ENCODE assay signal across 26 cellular contexts in the genomic region with DNA sequence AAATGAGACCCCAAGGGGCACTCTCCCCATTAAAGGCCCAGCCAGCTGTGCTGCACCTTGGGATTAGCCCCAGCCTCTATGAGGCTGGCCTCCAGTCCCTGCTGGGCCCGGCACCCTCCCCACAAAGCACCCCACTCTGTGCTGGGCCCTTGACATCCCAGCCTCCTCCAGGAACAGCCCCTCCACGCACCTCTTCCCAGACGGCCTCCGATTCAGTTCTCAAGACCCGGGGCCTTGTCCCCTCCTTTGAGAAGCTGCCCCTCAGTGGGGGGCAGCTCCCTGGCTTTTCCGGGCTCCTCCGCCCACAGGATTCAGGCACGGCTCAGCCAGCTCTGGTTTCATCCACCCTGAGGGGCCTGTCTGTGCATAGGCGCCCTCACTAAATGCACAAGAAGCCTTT.
DNase-seq lines count a peak whose midpoint lies in the region; ATAC-seq and TF ChIP-seq lines count a peak whose summit lies in the region.
"Had no signal": no experiment of that assay in that cellular context is flagged by ENCODE, and none has a peak within 500 bp of the region (broad histone marks: within the 10 kb centered on the region; RNA-seq: fewer than 3 reads in every experiment).

No MANE protein-coding gene starts in this region.

- H3K36me3 ChIP-seq in NT2/D1 (ENCODE audit: insufficient read depth, insufficient read length, low read length) (peaks cover 33% of the 10 kb centered on the region), transverse colon (peaks cover 0 to 33% (median 4%) of the 10 kb centered on the region in 4 donors)

- H3K9me3 Mint-ChIP-seq in nephron progenitor cell, result peaks cover 16% of the 10 kb centered on the region
- H3K9me3 Mint-ChIP-seq: CD8-positive, alpha-beta memory T cell; naive thymus-derived CD8-positive, alpha-beta T cell; T-helper 1 cell treated with Interleukin-12 subunit alpha and Interleukin-12 subunit beta and Interleukin-4 antibody, amounts not matched to agents 30 μg/mL and 1 μg/mL, for 36 hours had no signal

- H3K4me1 ChIP-seq in NT2/D1 (ENCODE audit: insufficient read depth, insufficient read length) (peaks cover 51% of the 10 kb centered on the region), transverse colon (peaks cover 0 to 11% (median 0%) of the 10 kb centered on the region in 4 donors)

- intact Hi-C loops in dorsolateral prefrontal cortex (cut with DNase I) (no loop called here), transverse colon (cut with DNase I; ENCODE audit: low total_unique reads) (no loop called here)

- no peak for TF ChIP-seq POLR2A in transverse colon (IDR thresholded peaks at IDR 0.05)

- TF ChIP-seq CTCF in dorsolateral prefrontal cortex (IDR thresholded peaks at IDR 0.05 in 54 of 56, conservative IDR thresholded peaks at IDR 0.05 in 2 of 56; ENCODE audit: low read depth in 1 of 56, partially characterized antibody in 56 of 56) (no peak), nephron progenitor cell (IDR thresholded peaks at IDR 0.05) (no peak), transverse colon (IDR thresholded peaks at IDR 0.05) (no peak)

- H3K4me3 ChIP-seq in NT2/D1 (ENCODE audit: insufficient read length, low read depth), result peak overlapping the region; percentile 9
- no peak overlapping the region for H3K4me3 ChIP-seq in dorsolateral prefrontal cortex
- H3K4me3 ChIP-seq in transverse colon, result no peak overlapping the region
- H3K4me3 ChIP-seq: GM23248, hepatocyte, lung, MG63, SJCRH30, upper lobe of left lung had no signal

- peak overlapping the region; percentile 93 for H3K27ac Mint-ChIP-seq in nephron progenitor cell
- H3K27ac Mint-ChIP-seq: CD8-positive, alpha-beta memory T cell; naive thymus-derived CD8-positive, alpha-beta T cell; progenitor cell of endocrine pancreas; T-helper 1 cell treated with Interleukin-12 subunit alpha and Interleukin-12 subunit beta and Interleukin-4 antibody, amounts not matched to agents 30 μg/mL and 1 μg/mL, for 36 hours had no signal

- H3K27me3 ChIP-seq in NT2/D1 (ENCODE audit: insufficient read depth, insufficient read length), result peaks cover 2% of the 10 kb centered on the region
- H3K27me3 ChIP-seq in dorsolateral prefrontal cortex, result no peaks in the 10 kb centered on the region
- H3K27me3 ChIP-seq in transverse colon, result no peaks in the 10 kb centered on the region
- H3K27me3 ChIP-seq: hepatocyte, MG63, SJCRH30, upper lobe of left lung had no signal

- peaks cover 63% of the 10 kb centered on the region for H3K4me1 Mint-ChIP-seq in nephron progenitor cell
- H3K4me1 Mint-ChIP-seq: CD8-positive, alpha-beta memory T cell had no signal

- H3K27ac ChIP-seq in dorsolateral prefrontal cortex, result peak overlapping the region in 32 of 59 donors; percentile 2 to 79 (median 44)
- no peak overlapping the region for H3K27ac ChIP-seq in transverse colon
- H3K27ac ChIP-seq: GM23248, hepatocyte, SJCRH30, upper lobe of left lung had no signal

- peaks cover 10% of the 10 kb centered on the region for H3K27me3 Mint-ChIP-seq in nephron progenitor cell (ENCODE audit: low read depth, poor library complexity)
- H3K27me3 Mint-ChIP-seq: CD8-positive, alpha-beta memory T cell; naive thymus-derived CD8-positive, alpha-beta T cell; progenitor cell of endocrine pancreas had no signal

- no peak for DNase-seq in NT2/D1 (ENCODE audit: low read depth, low spot score)
- DNase-seq in dorsolateral prefrontal cortex, result peak in 2 of 10 donors; percentile 18 to 31
- DNase-seq in nephron progenitor cell, result no peak
- peak; percentile 3 for DNase-seq in transverse colon
- no peak for DNase-seq in activated T-cell treated with anti-CD3 and anti-CD28 coated beads for 4 hours
- DNase-seq: activated CD4-positive, alpha-beta T cell treated with anti-CD3 and anti-CD28 coated beads, Interleukin-2, amount 50 U/mL, for 4 hours; activated gamma-delta T cell; CD8-positive, alpha-beta memory T cell; foreskin fibroblast; GM23248; IMR-90; MG63; naive thymus-derived CD8-positive, alpha-beta T cell; NCI-H146; NCI-H774; PC-3; SJCRH30; stimulated activated CD4-positive, alpha-beta T cell treated with anti-CD3 and anti-CD28 coated beads, Interleukin-1b, Interleukin-23, amount 100 ng/mL, for 48 hours; stimulated activated naive CD4-positive, alpha-beta T cell had no signal

- ATAC-seq in HG03460 (IDR thresholded peaks at IDR 0.05; ENCODE audit: unreplicated experiment) (no peak), HG02938 (IDR thresholded peaks at IDR 0.05; ENCODE audit: unreplicated experiment) (no peak)
- ATAC-seq: naive thymus-derived CD8-positive, alpha-beta T cell; PC-3 had no signal

- in situ Hi-C loops in transverse colon (cut with MboI; ENCODE audit: low pct_ligation_motif_present in 1 of 4, low pct_unique_long_range_greater_than_20kb in 1 of 4, low sequenced_read_pairs in 3 of 4), result no loop called here

- peak overlapping the region; percentile 54 for H3K4me3 Mint-ChIP-seq in nephron progenitor cell
- H3K4me3 Mint-ChIP-seq: CD8-positive, alpha-beta memory T cell; naive thymus-derived CD8-positive, alpha-beta T cell; T-helper 1 cell treated with Interleukin-12 subunit alpha and Interleukin-12 subunit beta and Interleukin-4 antibody, amounts not matched to agents 30 μg/mL and 1 μg/mL, for 36 hours had no signal

- peaks cover 18% of the 10 kb centered on the region for H3K36me3 Mint-ChIP-seq in nephron progenitor cell (ENCODE audit: low read depth)
- H3K36me3 Mint-ChIP-seq: CD8-positive, alpha-beta memory T cell; naive thymus-derived CD8-positive, alpha-beta T cell had no signal

- H3K9me3 ChIP-seq in NT2/D1 (ENCODE audit: insufficient read depth, low read length) (peaks cover 17% of the 10 kb centered on the region; the same call in 1 of the 2 replicates), transverse colon (no peaks in the 10 kb centered on the region)
- H3K9me3 ChIP-seq: MG63, SJCRH30, upper lobe of left lung had no signal

- no peak for TF ChIP-seq EP300 in transverse colon (IDR thresholded peaks at IDR 0.05; ENCODE audit: low read depth)

- WGBS in transverse colon (ENCODE audit: low coverage in 1 of 2), 2 donors, result 75 to 80% methylated on average over 2 to 9 of the region's 9 CpGs

- peak overlapping the region; percentile 61 for H3K9ac ChIP-seq in NT2/D1 (ENCODE audit: insufficient read length, low read depth)
- H3K9ac ChIP-seq: GM23248 had no signal

Comparison
In these comparisons a context has a peak if more than half of its experiments do, and no peak if none do; other contexts are left out.
1. H3K27ac ChIP-seq: peak in dorsolateral prefrontal cortex (32 of 59); none in transverse colon (0 of 4).